8 cellular contexts compared by ENCODE assay signal in genomic region chr17:57986841-57987581, GRCh38. TPM values are rescaled to one million over a fixed set of nuclear protein-coding genes. Genes with fewer than 3 reads are reported as not detected.
DNase-seq lines count a peak whose midpoint lies in the region; ATAC-seq and TF ChIP-seq lines count a peak whose summit lies in the region.

No MANE protein-coding gene starts in this region.

- H3K79me2 ChIP-seq in DOHH2 (ENCODE audit: control insufficient read depth, low read length): peaks cover 58% of the 10 kb centered on the region
- H3K79me2 ChIP-seq in osteoblast (ENCODE audit: insufficient read depth, low read length): peaks cover 49% of the 10 kb centered on the region

- H3K4me1 ChIP-seq in DOHH2 (ENCODE audit: control insufficient read depth, low read length) (peaks cover 36% of the 10 kb centered on the region), osteoblast (ENCODE audit: insufficient read depth, low read length) (peaks cover 51% of the 10 kb centered on the region)

- no peaks in the 10 kb centered on the region for H3K9me3 Mint-ChIP-seq in activated naive CD8-positive, alpha-beta T cell (ENCODE audit: low read depth)
- peaks cover 11% of the 10 kb centered on the region for H3K9me3 Mint-ChIP-seq in glutamatergic neuron (ENCODE audit: unreplicated experiment)

- peak overlapping the region; percentile 75 for H2AFZ ChIP-seq in osteoblast (ENCODE audit: low read length)

- DNase-seq in HFF-Myc (ENCODE audit: extremely low read depth, low read depth): no peak
- DNase-seq in glutamatergic neuron: peak; percentile 31
- DNase-seq in osteoblast (ENCODE audit: insufficient read length, low spot score, missing footprints): peak; percentile 94
- DNase-seq in NCI-H446 treated with DMSO at 0.1 percent for 48 hours (lab: John Stamatoyannopoulos, UW): no peak

- no peaks in the 10 kb centered on the region for H3K9me2 ChIP-seq in DOHH2 (replicated peaks; ENCODE audit: control insufficient read depth, low read length)

- peaks cover 25% of the 10 kb centered on the region for H3F3A ChIP-seq in DOHH2 (ENCODE audit: control insufficient read depth, insufficient read depth)

- peaks cover 64% of the 10 kb centered on the region for H3K4me1 Mint-ChIP-seq in activated naive CD8-positive, alpha-beta T cell (ENCODE audit: low read depth)
- peaks cover 42% of the 10 kb centered on the region for H3K4me1 Mint-ChIP-seq in glutamatergic neuron (ENCODE audit: low read depth, unreplicated experiment)

- H3K27ac ChIP-seq in DOHH2 (ENCODE audit: low read depth, low read length): 0 out of 2 replicates have a peak overlapping the region, but pooled peaks have one; percentile 32
- H3K27ac ChIP-seq in osteoblast (ENCODE audit: low read depth, low read length): peak overlapping the region; percentile 93

- ATAC-seq in GM21360 (IDR thresholded peaks at IDR 0.05; ENCODE audit: unreplicated experiment): no peak

- H3K4me2 ChIP-seq in DOHH2 (ENCODE audit: low read length) (peak overlapping the region; percentile 96), osteoblast (ENCODE audit: insufficient read depth, low read length) (peak overlapping the region; percentile 90)

- H3K36me3 Mint-ChIP-seq in activated naive CD8-positive, alpha-beta T cell: no peaks in the 10 kb centered on the region
- no peaks in the 10 kb centered on the region for H3K36me3 Mint-ChIP-seq in glutamatergic neuron (ENCODE audit: unreplicated experiment)

- H4K20me1 ChIP-seq in DOHH2 (ENCODE audit: control insufficient read depth, insufficient read depth, low read depth, low read length) (peaks cover 24% of the 10 kb centered on the region), osteoblast (ENCODE audit: insufficient read depth, low read length) (peaks cover 30% of the 10 kb centered on the region)

- peak overlapping the region; percentile 93 for H3K4me3 Mint-ChIP-seq in activated naive CD8-positive, alpha-beta T cell
- peak overlapping the region; percentile 95 for H3K4me3 Mint-ChIP-seq in glutamatergic neuron (ENCODE audit: unreplicated experiment)

- TF ChIP-seq CTCF in DOHH2 (IDR thresholded peaks at IDR 0.05; ENCODE audit: low read depth, low read length, poor library complexity, severe bottlenecking) (no peak), HFF-Myc (IDR thresholded peaks at IDR 0.05; ENCODE audit: low read depth, low read length, missing control alignments) (no peak), glutamatergic neuron (IDR thresholded peaks at IDR 0.05; ENCODE audit: partially characterized antibody, unreplicated experiment) (no peak), osteoblast (IDR thresholded peaks at IDR 0.05; ENCODE audit: extremely low read depth, low read depth, low read length) (no peak)

- no peaks in the 10 kb centered on the region for H3K27me3 ChIP-seq in DOHH2 (ENCODE audit: control insufficient read depth, low read length)
- no peaks in the 10 kb centered on the region for H3K27me3 ChIP-seq in osteoblast (ENCODE audit: insufficient read depth, low read length)

- H3K36me3 ChIP-seq in DOHH2 (ENCODE audit: control insufficient read depth, low read length) (peaks cover 46% of the 10 kb centered on the region), osteoblast (ENCODE audit: insufficient read depth, low read length) (peaks cover 25% of the 10 kb centered on the region)

- H3K4me3 ChIP-seq in DOHH2 (ENCODE audit: low read length): peak overlapping the region; percentile 92
- H3K4me3 ChIP-seq in HFF-Myc (replicated peaks; ENCODE audit: low read depth, low read length): peak overlapping the region; percentile 80
- H3K4me3 ChIP-seq in osteoblast (ENCODE audit: insufficient read depth, low read length): peak overlapping the region; percentile 87

- H3K27ac Mint-ChIP-seq in activated naive CD8-positive, alpha-beta T cell: peak overlapping the region; percentile 88
- H3K27ac Mint-ChIP-seq in glutamatergic neuron (ENCODE audit: unreplicated experiment): peak overlapping the region; percentile 96

- no peaks in the 10 kb centered on the region for H3K27me3 Mint-ChIP-seq in activated naive CD8-positive, alpha-beta T cell
- peaks cover 11% of the 10 kb centered on the region for H3K27me3 Mint-ChIP-seq in glutamatergic neuron (ENCODE audit: unreplicated experiment)

- H3K9me3 ChIP-seq in DOHH2 (ENCODE audit: control insufficient read depth, insufficient read depth, low read length): no peaks in the 10 kb centered on the region
- H3K9me3 ChIP-seq in osteoblast (ENCODE audit: low read depth, low read length): no peaks in the 10 kb centered on the region

TF ChIP-seq in PFSK-1, 5 proteins besides CTCF, POLR2A, EP300 and RAD21:
- TF ChIP-seq SIN3A (IDR thresholded peaks at IDR 0.05; ENCODE audit: borderline replicate concordance, insufficient read depth, low read length) (0 out of 2 replicates have a peak, but pooled peaks have one; percentile 34), POLR2AphosphoS5 (IDR thresholded peaks at IDR 0.05; ENCODE audit: low read depth, low read length) (no peak), REST (IDR thresholded peaks at IDR 0.05; ENCODE audit: insufficient read depth in 1 of 2, low read depth in 2 of 2, low read length in 2 of 2) (peak; percentile 16 to 65; a peak in 1 of 4 replicates), TAF1 (IDR thresholded peaks at IDR 0.05; ENCODE audit: borderline replicate concordance, insufficient read depth, low read length) (no peak)

RNA-seq across cellular contexts. Expression of gene VEZF1, which starts 1.0 kb away (rescaled TPM):
- polyA plus RNA-seq in PFSK-1 (2012; ENCODE audit: insufficient read length, low read depth): 22.0 TPM
- 88.3 TPM for total RNA-seq in glutamatergic neuron (ENCODE audit: unreplicated experiment)
- total RNA-seq in osteoblast: 51.9 and 58.6 TPM in 2 replicates

RNA-seq across cellular contexts. Expression of gene SRSF1, which starts 20.0 kb away (rescaled TPM):
- 203 TPM for polyA plus RNA-seq in PFSK-1 (2012; ENCODE audit: insufficient read length, low read depth)
- total RNA-seq in glutamatergic neuron (ENCODE audit: unreplicated experiment) (227 TPM), osteoblast (214 and 247 TPM in 2 replicates)

RNA-seq across cellular contexts. Expression of gene CUEDC1, which starts 31.8 kb away (rescaled TPM):
- 47.2 TPM for polyA plus RNA-seq in PFSK-1 (2012; ENCODE audit: insufficient read length, low read depth)
- total RNA-seq in glutamatergic neuron (ENCODE audit: unreplicated experiment) (22.9 TPM), osteoblast (21.0 and 22.4 TPM in 2 replicates)

Comparison
In these comparisons a context has a peak if more than half of its experiments do, and no peak if none do; other contexts are left out.
1. DNase-seq: peak in glutamatergic neuron (single experiment) and osteoblast (single experiment); none in HFF-Myc (single experiment) and NCI-H446 treated with DMSO at 0.1 percent for 48 hours (single experiment).
2. Peak in every context shown above with its lines, with median percentiles within 50 percentile points of each other: H3K4me3 ChIP-seq.